19 cellular contexts compared by ENCODE assay signal in the genomic region with DNA sequence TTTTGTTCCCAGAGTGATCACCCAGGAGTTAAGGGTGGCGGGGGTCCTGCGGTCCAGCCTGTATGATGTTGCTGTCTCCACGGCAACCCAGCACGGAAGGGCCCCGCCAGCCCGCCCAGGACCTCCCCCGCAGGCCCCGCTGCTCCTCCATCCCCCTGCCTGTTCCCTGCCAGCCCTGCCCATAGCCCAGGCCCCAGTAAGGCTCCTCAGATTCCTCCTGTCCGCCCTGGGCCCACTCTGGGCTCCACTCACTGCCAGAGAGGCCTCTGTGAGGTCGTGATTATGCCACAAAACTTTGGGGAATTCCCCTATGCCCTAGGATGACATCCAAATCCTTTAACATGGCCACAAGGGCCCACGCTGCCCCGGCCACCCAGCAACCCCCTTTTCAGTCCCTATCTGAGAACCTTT.
"Had no signal": no experiment of that assay in that cellular context is flagged by ENCODE, and none has a peak within 500 bp of the region (broad histone marks: within the 10 kb centered on the region; RNA-seq: fewer than 3 reads in every experiment).

No MANE protein-coding gene starts in this region.

- H3K27ac ChIP-seq: coronary artery, esophagus muscularis mucosa, hepatocyte, left lung, prostate gland, right lobe of liver, tibial artery had no signal

- H3K4me3 Mint-ChIP-seq: activated naive CD4-positive, alpha-beta T cell treated with anti-CD3 and anti-CD28 coated beads, Interleukin-2, amount 50 U/mL, for 24 hours; activated T-cell treated with anti-CD3 and anti-CD28 coated beads, Interleukin-2, amount 50 U/mL, for 24 hours; brain; natural killer cell treated with Interleukin-12 subunit alpha and Interleukin-12 subunit beta and Interleukin-15 and Interleukin-18, amount 100 ng/mL, for 72 hours had no signal

- H3K36me3 ChIP-seq: esophagus muscularis mucosa, prostate gland, right lobe of liver, tibial artery had no signal

- H2AFZ ChIP-seq: hepatocyte had no signal

- H3K27me3 ChIP-seq: esophagus muscularis mucosa, hepatocyte, left lung, right lobe of liver, tibial artery had no signal

- H3K9me3 Mint-ChIP-seq: activated naive CD4-positive, alpha-beta T cell treated with anti-CD3 and anti-CD28 coated beads, Interleukin-2, amount 50 U/mL, for 24 hours; activated T-cell treated with anti-CD3 and anti-CD28 coated beads, Interleukin-2, amount 50 U/mL, for 24 hours; natural killer cell treated with Interleukin-12 subunit alpha and Interleukin-12 subunit beta and Interleukin-15 and Interleukin-18, amount 100 ng/mL, for 72 hours had no signal

- H3K27ac Mint-ChIP-seq: activated naive CD4-positive, alpha-beta T cell treated with anti-CD3 and anti-CD28 coated beads, Interleukin-2, amount 50 U/mL, for 24 hours; activated T-cell treated with anti-CD3 and anti-CD28 coated beads, Interleukin-2, amount 50 U/mL, for 24 hours had no signal

- H3K27me3 Mint-ChIP-seq: activated naive CD4-positive, alpha-beta T cell treated with anti-CD3 and anti-CD28 coated beads, Interleukin-2, amount 50 U/mL, for 24 hours; activated T-cell treated with anti-CD3 and anti-CD28 coated beads, Interleukin-2, amount 50 U/mL, for 24 hours; brain; natural killer cell treated with Interleukin-12 subunit alpha and Interleukin-12 subunit beta and Interleukin-15 and Interleukin-18, amount 100 ng/mL, for 72 hours had no signal

- H3K4me1 ChIP-seq: prostate gland, right lobe of liver had no signal

- H3K36me3 Mint-ChIP-seq: activated naive CD4-positive, alpha-beta T cell treated with anti-CD3 and anti-CD28 coated beads, Interleukin-2, amount 50 U/mL, for 24 hours; brain; natural killer cell treated with Interleukin-12 subunit alpha and Interleukin-12 subunit beta and Interleukin-15 and Interleukin-18, amount 100 ng/mL, for 72 hours had no signal

- ATAC-seq: left lung had no signal

- H3K9me3 ChIP-seq: esophagus muscularis mucosa, left lung, prostate gland, right lobe of liver, tibial artery had no signal

- H3K4me3 ChIP-seq: coronary artery, esophagus muscularis mucosa, hepatocyte, left lung, prostate gland, right lobe of liver, smooth muscle cell, tibial artery had no signal

- H3K4me2 ChIP-seq: hepatocyte, smooth muscle cell had no signal

- DNase-seq: activated CD4-positive, CD25-positive, alpha-beta regulatory T cell; activated effector memory CD4-positive, alpha-beta T cell treated with anti-CD3 and anti-CD28 coated beads, Interleukin-2, amount 50 U/mL, for 16 hours; activated T-cell treated with anti-CD3 and anti-CD28 coated beads, Interleukin-2, amount 50 U/mL, for 24 hours; amygdala; central memory CD4-positive, alpha-beta T cell; islet precursor cell; occipital lobe; SW 1271; tibial artery had no signal
